13 cellular contexts compared by ENCODE assay signal in genomic region chr14:74508292-74508731, GRCh38. TPM values are rescaled to one million over a fixed set of nuclear protein-coding genes. Genes with fewer than 3 reads are reported as not detected.
DNase-seq lines count a peak whose midpoint lies in the region; ATAC-seq, FAIRE-seq and TF ChIP-seq lines count a peak whose summit lies in the region.
"Had no signal": no experiment of that assay in that cellular context is flagged by ENCODE, and none has a peak within 500 bp of the region (broad histone marks: within the 10 kb centered on the region; RNA-seq: fewer than 3 reads in every experiment).

No MANE protein-coding gene starts in this region.

- ATAC-seq in HepG2 (peak; percentile 88), HG02798 (IDR thresholded peaks at IDR 0.05; ENCODE audit: poor library complexity, unreplicated experiment) (no peak)
- ATAC-seq: activated T-cell treated with anti-CD3 and anti-CD28 coated beads, Interleukin-2, amount 50 U/mL, for 4 hours; esophagus mucosa had no signal

- BruUV-seq in Caco-2 (replicated peaks; lab: Mats Ljungman, UMichigan) (no TSS peak), HepG2 (replicated peaks; lab: Mats Ljungman, UMichigan) (no TSS peak)

- no peak overlapping the region for H3K4me3 Mint-ChIP-seq in Caco-2 (ENCODE audit: unreplicated experiment)
- no peak overlapping the region for H3K4me3 Mint-ChIP-seq in astrocyte (ENCODE audit: unreplicated experiment)
- H3K4me3 Mint-ChIP-seq: activated T-cell treated with anti-CD3 and anti-CD28 coated beads, Interleukin-2, amount 50 U/mL, for 4 hours; mesothelial cell of epicardium had no signal

- H3K27ac ChIP-seq in HEK293 (ENCODE audit: extremely low read depth, low read depth, low read length) (no peak overlapping the region), astrocyte (ENCODE audit: low read depth, low read length) (no peak overlapping the region), HepG2 (ENCODE audit: extremely low read length, insufficient read depth, low read length) (no peak overlapping the region), trophoblast cell (ENCODE audit: low read depth, low read length) (no peak overlapping the region)
- H3K27ac ChIP-seq: KMS-11 had no signal

- H3K18ac ChIP-seq in trophoblast cell (ENCODE audit: low read length): no peak overlapping the region

- H3K9ac ChIP-seq in astrocyte (ENCODE audit: low read length) (no peak overlapping the region), HepG2 (ENCODE audit: insufficient read depth, low read depth, low read length) (no peak overlapping the region), trophoblast cell (ENCODE audit: low read length) (no peak overlapping the region)
- H3K9ac ChIP-seq: KMS-11 had no signal

- H2AFZ ChIP-seq in astrocyte (ENCODE audit: low read depth, low read length) (no peak overlapping the region), HepG2 (ENCODE audit: low read length) (no peak overlapping the region), trophoblast cell (ENCODE audit: insufficient read depth, low read length, poor library complexity) (no peak overlapping the region)

- H3K79me2 ChIP-seq in astrocyte (ENCODE audit: insufficient read depth, low read length) (no peaks in the 10 kb centered on the region), HepG2 (ENCODE audit: insufficient read depth, low read length) (no peaks in the 10 kb centered on the region), trophoblast cell (ENCODE audit: control insufficient read depth, insufficient read depth, low read length, poor library complexity) (no peaks in the 10 kb centered on the region)

- no peak overlapping the region for H2BK120ac ChIP-seq in trophoblast cell (ENCODE audit: insufficient read depth, low read length, poor library complexity)

- H3K9me3 ChIP-seq in Caco-2 (no peaks in the 10 kb centered on the region), HEK293 (ENCODE audit: control insufficient read depth, insufficient read depth, low read depth, low read length) (no peaks in the 10 kb centered on the region), astrocyte (ENCODE audit: insufficient read depth, low read depth, low read length) (no peaks in the 10 kb centered on the region), HepG2 (ENCODE audit: low read length) (no peaks in the 10 kb centered on the region), trophoblast cell (ENCODE audit: insufficient read depth, low read depth, low read length) (peaks cover 4% of the 10 kb centered on the region)

- peak; percentile 30 to 69 for TF ChIP-seq CTCF in Caco-2 (IDR thresholded peaks at IDR 0.05; ENCODE audit: insufficient read depth in 1 of 2, low read depth in 1 of 2, low read length in 1 of 2, severe bottlenecking in 1 of 2, unreplicated experiment in 1 of 2)
- peak; percentile 69 for TF ChIP-seq CTCF in HEK293 (tag by site-specific recombination; IDR thresholded peaks at IDR 0.05)
- peak; percentile 24 for TF ChIP-seq CTCF in astrocyte (IDR thresholded peaks at IDR 0.05; ENCODE audit: insufficient read depth, low read depth, low read length)
- peak; percentile 66 for TF ChIP-seq CTCF in HepG2 (CRISPR knock-in tag; IDR thresholded peaks at IDR 0.05)

- H4K91ac ChIP-seq in trophoblast cell (ENCODE audit: low read depth, low read length): no peak overlapping the region

- H3K9me3 Mint-ChIP-seq in Caco-2 (ENCODE audit: unreplicated experiment) (no peaks in the 10 kb centered on the region), astrocyte (ENCODE audit: unreplicated experiment) (peaks cover 3% of the 10 kb centered on the region)
- H3K9me3 Mint-ChIP-seq: activated T-cell treated with anti-CD3 and anti-CD28 coated beads, Interleukin-2, amount 50 U/mL, for 4 hours; mesothelial cell of epicardium had no signal

- no peak overlapping the region for H3K4ac ChIP-seq in trophoblast cell (ENCODE audit: low read depth, low read length)

- H3K79me1 ChIP-seq in trophoblast cell (ENCODE audit: low read length): no peaks in the 10 kb centered on the region

- no peak overlapping the region for H2BK12ac ChIP-seq in trophoblast cell (ENCODE audit: low read length)

- H3K36me3 ChIP-seq in Caco-2 (ENCODE audit: control insufficient read depth, insufficient read depth, low read length) (no peaks in the 10 kb centered on the region), HEK293 (ENCODE audit: control insufficient read depth in 2 of 2, insufficient read depth in 1 of 2, low read length in 2 of 2) (no peaks in the 10 kb centered on the region), astrocyte (ENCODE audit: insufficient read depth, low read length) (peaks cover 23% of the 10 kb centered on the region), HepG2 (replicated peaks in 1 of 2; ENCODE audit: control insufficient read depth in 1 of 2, insufficient read depth in 2 of 2, low read length in 2 of 2) (no peaks in the 10 kb centered on the region), trophoblast cell (ENCODE audit: control insufficient read depth in 1 of 2, insufficient read depth in 2 of 2, low read length in 2 of 2) (no peaks in the 10 kb centered on the region)

- H3K4me2 ChIP-seq in astrocyte (ENCODE audit: low read length) (no peak overlapping the region), HepG2 (ENCODE audit: low read depth, low read length) (no peak overlapping the region), trophoblast cell (ENCODE audit: low read length) (no peak overlapping the region)
- H3K4me2 ChIP-seq: KMS-11 had no signal

- H3K36me3 Mint-ChIP-seq in Caco-2 (ENCODE audit: insufficient read depth, unreplicated experiment): no peaks in the 10 kb centered on the region
- H3K36me3 Mint-ChIP-seq in astrocyte (ENCODE audit: low read depth, unreplicated experiment): peaks cover 49% of the 10 kb centered on the region
- H3K36me3 Mint-ChIP-seq: mesothelial cell of epicardium had no signal

- H3K14ac ChIP-seq in trophoblast cell (ENCODE audit: low read length): no peak overlapping the region

- TF ChIP-seq EP300 in HepG2 (IDR thresholded peaks at IDR 0.05; ENCODE audit: low read depth in 2 of 2, low read length in 2 of 2) (no peak), HepG2 (CRISPR knock-in tag; IDR thresholded peaks at IDR 0.05; ENCODE audit: borderline replicate concordance) (no peak)

- no peak overlapping the region for H3K27ac Mint-ChIP-seq in Caco-2 (ENCODE audit: unreplicated experiment)
- no peak overlapping the region for H3K27ac Mint-ChIP-seq in astrocyte (ENCODE audit: unreplicated experiment)
- H3K27ac Mint-ChIP-seq: mesothelial cell of epicardium had no signal

- H3K27me3 Mint-ChIP-seq in Caco-2 (ENCODE audit: insufficient read depth, unreplicated experiment): peaks cover 10% of the 10 kb centered on the region
- H3K27me3 Mint-ChIP-seq in astrocyte (ENCODE audit: low read depth, unreplicated experiment): peaks cover 8% of the 10 kb centered on the region

- TF ChIP-seq POLR2A in HepG2 (IDR thresholded peaks at IDR 0.05; ENCODE audit: insufficient read depth in 1 of 2, low read depth in 2 of 2, low read length in 2 of 2): no peak

- CTCF ChIA-PET in Caco-2 (lab: Charles Lee): interaction anchor here (0.9 to 1.6 kb wide), 5 partner anchors 10 to 66 kb away, joined by 3 to 7 read pairs (median 3); partner anchors contain the start of genes ISCA2 and NPC2
- CTCF ChIA-PET in HEK293 (lab: Yijun Ruan, JAX): interaction anchor here (0.9 to 1.0 kb wide), 3 partner anchors 11 to 31 kb away, joined by 3 read pairs; no protein-coding TSS in a partner anchor
- CTCF ChIA-PET in HepG2 (lab: Yijun Ruan, JAX; ENCODE audit: low intra/inter-chr PET ratio, low total read pairs): no interaction called here

- in situ Hi-C loops in HepG2 (cut with HindIII; ENCODE audit: extremely low pct_ligation_motif_present, low pct_unique_long_range_greater_than_20kb): no loop called here

- no peak overlapping the region for H3K4me3 ChIP-seq in Caco-2 (ENCODE audit: low read depth, low read length)
- H3K4me3 ChIP-seq in HEK293 (ENCODE audit: low read depth, low read length): no peak overlapping the region
- no peak overlapping the region for H3K4me3 ChIP-seq in astrocyte (ENCODE audit: insufficient read depth, low read depth, low read length)
- H3K4me3 ChIP-seq in HepG2 (replicated peaks in 1 of 3; ENCODE audit: insufficient read depth in 1 of 3, low read depth in 2 of 3, low read length in 3 of 3): no peak overlapping the region
- no peak overlapping the region for H3K4me3 ChIP-seq in trophoblast cell (ENCODE audit: low read depth, low read length)

- TF ChIP-seq RAD21 in HepG2 (CRISPR knock-in tag; IDR thresholded peaks at IDR 0.05): 0 out of 2 replicates have a peak, but pooled peaks have one; percentile 41

- no peak overlapping the region for H2AK5ac ChIP-seq in trophoblast cell (ENCODE audit: low read length)

- no peaks in the 10 kb centered on the region for H3K27me3 ChIP-seq in Caco-2 (replicated peaks; ENCODE audit: control insufficient read depth, insufficient read depth, low read length)
- no peaks in the 10 kb centered on the region for H3K27me3 ChIP-seq in astrocyte (ENCODE audit: insufficient read depth, low read length)
- peaks cover 2 to 47% of the 10 kb centered on the region in 2 experiments; a peak in 4 of 5 replicates for H3K27me3 ChIP-seq in HepG2 (ENCODE audit: control insufficient read depth in 1 of 2, insufficient read depth in 2 of 2, low read length in 2 of 2)
- no peaks in the 10 kb centered on the region for H3K27me3 ChIP-seq in trophoblast cell (ENCODE audit: insufficient read depth, low read length)

- no peak overlapping the region for H4K8ac ChIP-seq in trophoblast cell (ENCODE audit: low read depth, low read length)

- H4K12ac ChIP-seq in trophoblast cell (ENCODE audit: low read depth, low read length): no peak overlapping the region

- POLR2A ChIA-PET in Caco-2 (lab: Charles Lee): no interaction called here
- POLR2A ChIA-PET in HEK293 (lab: Yijun Ruan, JAX): no interaction called here
- POLR2A ChIA-PET in HepG2 (lab: Yijun Ruan, JAX): no interaction called here

- no peak overlapping the region for H2BK5ac ChIP-seq in trophoblast cell (ENCODE audit: low read depth, low read length, poor library complexity)

- intact Hi-C loops in Caco-2 (cut with micrococcal nuclease; ENCODE audit: unreplicated experiment) (no loop called here), HepG2 (cut with micrococcal nuclease; ENCODE audit: unreplicated experiment) (no loop called here)

- WGBS in HepG2 (ENCODE audit: low lambda C conversion rate): 9% methylated on average over 7 of the region's 15 CpGs
- no CpG with 5 or more reads among the region's 15 CpGs for WGBS in trophoblast cell (ENCODE audit: extremely low coverage, insufficient coverage, insufficient read length)

- H3K4me1 Mint-ChIP-seq in Caco-2 (ENCODE audit: low read depth, unreplicated experiment) (no peaks in the 10 kb centered on the region), astrocyte (ENCODE audit: low read depth, unreplicated experiment) (peaks cover 11% of the 10 kb centered on the region)
- H3K4me1 Mint-ChIP-seq: mesothelial cell of epicardium had no signal

- no peaks in the 10 kb centered on the region for H4K20me1 ChIP-seq in astrocyte (ENCODE audit: insufficient read depth, low read length)
- no peaks in the 10 kb centered on the region for H4K20me1 ChIP-seq in HepG2 (ENCODE audit: insufficient read depth, low read length)

- no peaks in the 10 kb centered on the region for H3K4me1 ChIP-seq in Caco-2
- no peaks in the 10 kb centered on the region for H3K4me1 ChIP-seq in HEK293 (ENCODE audit: control insufficient read depth, insufficient read depth, low read length)
- peaks cover 26% of the 10 kb centered on the region for H3K4me1 ChIP-seq in astrocyte (ENCODE audit: insufficient read depth, low read length)
- H3K4me1 ChIP-seq in HepG2 (ENCODE audit: insufficient read depth, low read length): peaks cover 20% of the 10 kb centered on the region
- no peaks in the 10 kb centered on the region for H3K4me1 ChIP-seq in trophoblast cell (ENCODE audit: control insufficient read depth in 1 of 2, insufficient read depth in 2 of 2, low read length in 2 of 2)

- no peak for FAIRE-seq in astrocyte (lab: Jason Lieb, UNC)
- FAIRE-seq in HepG2 (lab: Jason Lieb, UNC): no peak

- no peak overlapping the region for H3K23ac ChIP-seq in trophoblast cell (ENCODE audit: low read length)

- DNase-seq in Caco-2 (no peak), astrocyte (ENCODE audit: low read depth) (no peak), HepG2 (ENCODE audit: low spot score) (peak; percentile 54), hypothalamus (lab: John Stamatoyannopoulos, UW) (no peak), trophoblast cell (no peak), NCI-H2196 (lab: John Stamatoyannopoulos, UW; ENCODE audit: unreplicated experiment) (no peak)
- DNase-seq: activated T-cell treated with anti-CD3 and anti-CD28 coated beads, Interleukin-2, amount 50 U/mL, for 4 hours; stimulated activated CD4-positive, alpha-beta T cell treated with anti-CD3 and anti-CD28 coated beads, Interleukin-2, amount 100 ng/mL, for 24 hours had no signal

RNA-seq across cellular contexts. Expression of gene ISCA2, which starts 14.7 kb away (rescaled TPM):
- total RNA-seq in Caco-2 (2022): 28.5 and 33.0 TPM in 2 replicates
- total RNA-seq in astrocyte: 21.2 and 23.6 TPM in 2 replicates
- total RNA-seq in HepG2 (2016; rRNA removed; fragmentation: Illumina TruSeq; extraction: Trizol): 43.4 and 53.0 TPM in 2 replicates
- total RNA-seq in HepG2 (2016; cell fraction: cytosol; rRNA removed; fragmentation: Illumina TruSeq; extraction: Trizol; ENCODE audit: low read depth): 17.5 and 18.2 TPM in 2 replicates
- 42.9 and 57.5 TPM in 2 replicates for total RNA-seq in HepG2 (2016; cell fraction: insoluble cytoplasmic fraction; rRNA removed; fragmentation: Illumina TruSeq; extraction: Trizol)
- total RNA-seq in HepG2 (2016; cell fraction: membrane; rRNA removed; fragmentation: Illumina TruSeq; extraction: Trizol): 23.3 and 26.7 TPM in 2 replicates
- total RNA-seq in HepG2 (2016; cell fraction: nucleus; rRNA removed; fragmentation: Illumina TruSeq; extraction: Trizol): 21.1 and 23.4 TPM in 2 replicates
- 24.8 and 32.1 TPM in 2 replicates for polyA plus RNA-seq in HepG2 (2011; rRNA removed)
- polyA plus RNA-seq in HepG2 (2011; cell fraction: cytosol; rRNA removed): 24.5 and 27.0 TPM in 2 replicates
- polyA plus RNA-seq in HepG2 (2011; cell fraction: nucleus; rRNA removed): 11.3 and 11.4 TPM in 2 replicates
- polyA plus RNA-seq in HepG2 (2012): 18.4 and 18.8 TPM in 2 replicates
- 16.6 and 20.0 TPM in 2 replicates for polyA plus RNA-seq in HepG2 (2016; cell fraction: cytosol; fragmentation: Illumina TruSeq; extraction: Trizol; ENCODE audit: low read depth)
- polyA plus RNA-seq in HepG2 (2016; cell fraction: insoluble cytoplasmic fraction; fragmentation: Illumina TruSeq; extraction: Trizol; ENCODE audit: low read depth): 55.8 and 67.9 TPM in 2 replicates
- polyA plus RNA-seq in HepG2 (2016; cell fraction: membrane; fragmentation: Illumina TruSeq; extraction: Trizol; ENCODE audit: low read depth): 20.6 and 24.2 TPM in 2 replicates
- polyA plus RNA-seq in HepG2 (2016; cell fraction: nucleus; fragmentation: Illumina TruSeq; extraction: Trizol; ENCODE audit: insufficient read depth, low read depth): 34.4 and 35.5 TPM in 2 replicates
- polyA minus RNA-seq in HepG2 (2011; rRNA and poly(A)+ RNA removed; ENCODE audit: low replicate concordance): 3.1 and 4.4 TPM in 2 replicates
- 5.8 and 7.5 TPM in 2 replicates for polyA minus RNA-seq in HepG2 (2011; cell fraction: cytosol; rRNA and poly(A)+ RNA removed)
- polyA minus RNA-seq in HepG2 (2011; cell fraction: nucleus; rRNA and poly(A)+ RNA removed): 6.5 and 6.6 TPM in 2 replicates
- polyA plus RNA-seq in trophoblast cell (2013): 23.9 and 25.1 TPM in 2 replicates

RNA-seq across cellular contexts. Expression of gene NPC2, which starts 15.2 kb away (rescaled TPM):
- total RNA-seq in Caco-2 (2022): 242 and 291 TPM in 2 replicates
- total RNA-seq in astrocyte: 134 and 178 TPM in 2 replicates
- total RNA-seq in HepG2 (2016; rRNA removed; fragmentation: Illumina TruSeq; extraction: Trizol): 108 and 164 TPM in 2 replicates
- 97.6 and 98.1 TPM in 2 replicates for total RNA-seq in HepG2 (2016; cell fraction: cytosol; rRNA removed; fragmentation: Illumina TruSeq; extraction: Trizol; ENCODE audit: low read depth)
- total RNA-seq in HepG2 (2016; cell fraction: insoluble cytoplasmic fraction; rRNA removed; fragmentation: Illumina TruSeq; extraction: Trizol): 110 and 171 TPM in 2 replicates
- 151 and 156 TPM in 2 replicates for total RNA-seq in HepG2 (2016; cell fraction: membrane; rRNA removed; fragmentation: Illumina TruSeq; extraction: Trizol)
- 133 and 142 TPM in 2 replicates for total RNA-seq in HepG2 (2016; cell fraction: nucleus; rRNA removed; fragmentation: Illumina TruSeq; extraction: Trizol)
- 132 and 136 TPM in 2 replicates for polyA plus RNA-seq in HepG2 (2011; rRNA removed)
- polyA plus RNA-seq in HepG2 (2011; cell fraction: cytosol; rRNA removed): 168 and 213 TPM in 2 replicates
- polyA plus RNA-seq in HepG2 (2011; cell fraction: nucleus; rRNA removed): 111 and 132 TPM in 2 replicates
- 184 and 188 TPM in 2 replicates for polyA plus RNA-seq in HepG2 (2012)
- 123 and 125 TPM in 2 replicates for polyA plus RNA-seq in HepG2 (2016; cell fraction: cytosol; fragmentation: Illumina TruSeq; extraction: Trizol; ENCODE audit: low read depth)
- 137 and 155 TPM in 2 replicates for polyA plus RNA-seq in HepG2 (2016; cell fraction: insoluble cytoplasmic fraction; fragmentation: Illumina TruSeq; extraction: Trizol; ENCODE audit: low read depth)
- polyA plus RNA-seq in HepG2 (2016; cell fraction: membrane; fragmentation: Illumina TruSeq; extraction: Trizol; ENCODE audit: low read depth): 181 and 189 TPM in 2 replicates
- 223 and 240 TPM in 2 replicates for polyA plus RNA-seq in HepG2 (2016; cell fraction: nucleus; fragmentation: Illumina TruSeq; extraction: Trizol; ENCODE audit: insufficient read depth, low read depth)
- 84.2 and 184 TPM in 2 replicates for polyA minus RNA-seq in HepG2 (2011; rRNA and poly(A)+ RNA removed; ENCODE audit: low replicate concordance)
- polyA minus RNA-seq in HepG2 (2011; cell fraction: cytosol; rRNA and poly(A)+ RNA removed): 82.0 and 93.2 TPM in 2 replicates
- 30.8 and 32.4 TPM in 2 replicates for polyA minus RNA-seq in HepG2 (2011; cell fraction: nucleus; rRNA and poly(A)+ RNA removed)
- 842 and 851 TPM in 2 replicates for polyA plus RNA-seq in trophoblast cell (2013)
